Comparison of ENCODE assay signal across 17 cellular contexts in the genomic region with DNA sequence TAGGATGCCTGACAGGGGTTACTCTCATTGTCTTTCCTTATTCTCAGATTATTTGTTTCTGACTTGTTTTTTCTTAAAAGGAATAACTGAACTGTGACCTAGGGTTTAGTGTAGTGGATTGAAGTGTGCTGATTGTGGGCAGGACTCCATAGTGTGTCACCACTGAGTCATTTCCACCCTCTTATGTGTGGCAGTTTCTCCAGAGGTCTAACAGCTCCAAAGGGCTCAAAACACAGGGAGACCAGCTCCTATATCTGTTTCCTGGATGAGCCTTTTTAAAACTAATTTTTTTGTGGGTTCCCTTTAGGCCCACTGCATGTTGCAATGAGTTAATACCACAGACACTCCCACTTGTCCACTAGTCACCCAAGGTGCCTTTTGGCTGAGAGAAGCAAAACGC.
DNase-seq lines count a peak whose midpoint lies in the region; ATAC-seq, FAIRE-seq and TF ChIP-seq lines count a peak whose summit lies in the region.
"Had no signal": no experiment of that assay in that cellular context is flagged by ENCODE, and none has a peak within 500 bp of the region (broad histone marks: within the 10 kb centered on the region; RNA-seq: fewer than 3 reads in every experiment).

No MANE protein-coding gene starts in this region.

- H3K27me3 ChIP-seq in RWPE2 (ENCODE audit: insufficient read depth, poor library complexity, severe bottlenecking), result no peaks in the 10 kb centered on the region
- H3K27me3 ChIP-seq: breast epithelium, esophagus squamous epithelium had no signal

- H3K36me3 ChIP-seq in RWPE2 (ENCODE audit: low read depth), result no peaks in the 10 kb centered on the region
- H3K36me3 ChIP-seq: breast epithelium, esophagus squamous epithelium had no signal

- no peaks in the 10 kb centered on the region for H3K9me3 ChIP-seq in RWPE2 (ENCODE audit: severe bottlenecking)
- H3K9me3 ChIP-seq: breast epithelium, esophagus squamous epithelium had no signal

- no peak overlapping the region for H3K4me3 ChIP-seq in RWPE2 (ENCODE audit: severe bottlenecking)
- no peak overlapping the region for H3K4me3 ChIP-seq in epithelial cell of proximal tubule (ENCODE audit: low read depth, low read length)
- H3K4me3 ChIP-seq: breast epithelium, esophagus squamous epithelium had no signal

- H3K27ac ChIP-seq in RWPE2 (ENCODE audit: poor library complexity, severe bottlenecking), result no peak overlapping the region
- H3K27ac ChIP-seq: breast epithelium, esophagus squamous epithelium had no signal

- ATAC-seq in RWPE2 (ENCODE audit: low read depth) (peak; percentile 86), HG03139 (IDR thresholded peaks at IDR 0.05; ENCODE audit: unreplicated experiment) (no peak)
- ATAC-seq: left colon had no signal

- TF ChIP-seq CTCF in RWPE2 (IDR thresholded peaks at IDR 0.05; ENCODE audit: poor library complexity, severe bottlenecking) (no peak), epithelial cell of proximal tubule (conservative IDR thresholded peaks at IDR 0.05; ENCODE audit: low read depth, low read length) (no peak)

- FAIRE-seq in HTR-8/SVneo (lab: Jason Lieb, UNC), result peak; percentile 46
- FAIRE-seq: GM18507 had no signal

- peak; percentile 10 for DNase-seq in HTR-8/SVneo (ENCODE audit: insufficient read length, low spot score)
- no peak for DNase-seq in RWPE2 (ENCODE audit: low spot score)
- peak; percentile 64 for DNase-seq in epithelial cell of proximal tubule (ENCODE audit: low read depth)
- no peak for DNase-seq in superior temporal gyrus (ENCODE audit: extremely low spot score)
- no peak for DNase-seq in hypothalamus (lab: John Stamatoyannopoulos, UW)
- DNase-seq in pons (ENCODE audit: low spot score), result no peak
- DNase-seq: activated B cell treated with CpG ODN at 0.5 μM for 24 hours; DND-41; esophagus squamous epithelium; left colon; NCI-H2029 treated with DMSO at 0.1 percent for 48 hours; occipital lobe; stimulated activated CD4-positive, alpha-beta T cell treated with anti-CD3 and anti-CD28 coated beads, Interleukin-2, amount 100 ng/mL, for 24 hours; stimulated activated naive CD4-positive, alpha-beta T cell had no signal

- H3K4me1 ChIP-seq in RWPE2 (ENCODE audit: insufficient read depth, poor library complexity, severe bottlenecking), result peaks cover 8% of the 10 kb centered on the region
- H3K4me1 ChIP-seq: breast epithelium, esophagus squamous epithelium had no signal

Comparison
In these comparisons a context has a peak if more than half of its experiments do, and no peak if none do; other contexts are left out.
1. DNase-seq: peak in HTR-8/SVneo (single experiment) and epithelial cell of proximal tubule (single experiment); none in RWPE2 (single experiment), superior temporal gyrus (single experiment), hypothalamus (0 of 51) and pons (single experiment).